Comparison of ENCODE assay signal across 7 cellular contexts in the genomic region with DNA sequence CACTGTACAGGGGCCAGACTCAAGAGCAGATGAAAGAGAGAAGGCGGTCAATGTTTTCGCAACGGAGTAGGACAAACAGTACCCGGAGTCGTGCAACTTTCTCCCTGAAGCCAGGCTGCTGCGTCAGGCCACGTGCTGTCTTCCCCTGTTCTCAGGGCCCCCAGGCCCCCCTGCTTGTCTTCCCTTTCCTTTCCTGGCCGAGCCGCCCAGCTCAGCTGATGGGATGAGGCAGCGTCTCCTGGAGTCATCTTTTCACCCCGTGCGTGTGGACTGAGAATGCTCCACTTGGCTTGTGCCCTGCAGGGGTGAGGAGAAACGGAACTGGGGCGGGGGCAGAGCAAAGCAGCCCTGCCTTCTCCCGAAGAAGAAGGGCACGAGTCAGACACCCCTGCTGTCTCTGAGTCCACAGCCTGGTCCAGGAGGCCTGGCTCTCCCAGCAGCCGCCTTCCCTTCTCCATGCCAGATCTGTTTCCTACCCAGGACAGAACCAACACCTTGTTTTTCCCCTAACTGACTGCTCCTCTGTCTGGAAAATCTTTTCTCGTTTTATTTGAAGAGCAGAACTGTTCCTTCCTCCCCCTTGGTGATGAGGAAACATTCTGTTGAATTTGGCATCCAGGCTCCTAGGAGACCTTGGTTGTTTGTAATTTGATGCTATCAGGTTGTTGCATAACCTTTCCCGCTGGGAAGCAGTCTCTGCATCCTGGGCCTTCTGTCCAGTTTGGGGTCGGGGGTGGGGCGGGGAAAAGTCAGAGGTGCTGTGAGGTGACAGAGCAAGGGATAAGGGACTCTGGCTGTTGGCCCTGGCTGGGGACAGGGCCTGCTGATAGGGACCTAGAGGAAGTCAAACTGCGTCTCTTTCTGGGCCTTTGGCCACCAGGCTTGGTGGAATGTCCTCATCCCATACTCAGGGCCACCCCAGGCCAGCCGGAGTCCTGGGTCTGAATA.
DNase-seq lines count a peak whose midpoint lies in the region; TF ChIP-seq lines count a peak whose summit lies in the region.

No MANE protein-coding gene starts in this region.

- peak overlapping the region; percentile 17 for H2AFZ ChIP-seq in hepatocyte

- no peak overlapping the region for H3K27ac Mint-ChIP-seq in activated naive CD8-positive, alpha-beta T cell treated with anti-CD3 and anti-CD28 coated beads for 36 hours

- H3K27me3 Mint-ChIP-seq in activated naive CD8-positive, alpha-beta T cell treated with anti-CD3 and anti-CD28 coated beads for 36 hours: no peaks in the 10 kb centered on the region

- peaks cover 6% of the 10 kb centered on the region for H3K4me1 Mint-ChIP-seq in activated naive CD8-positive, alpha-beta T cell treated with anti-CD3 and anti-CD28 coated beads for 36 hours

- H3K4me3 ChIP-seq in HUES48 (ENCODE audit: low read depth, low read length) (no peak overlapping the region), hepatocyte (no peak overlapping the region), retinal pigment epithelial cell (ENCODE audit: low read length) (no peak overlapping the region)

- 0 out of 2 replicates have a peak overlapping the region, but pooled peaks have one; percentile 9 for H3K9ac ChIP-seq in HUES48 (ENCODE audit: low read depth, low read length)

- DNase-seq in hepatocyte (ENCODE audit: low spot score) (peak; percentile 85), retinal pigment epithelial cell (ENCODE audit: low read depth) (peak; percentile 72)
- DNase-seq in stimulated activated naive CD4-positive, alpha-beta T cell (lab: John Stamatoyannopoulos, UW): no peak
- no peak for DNase-seq in activated T-cell treated with anti-CD3 and anti-CD28 coated beads, Interleukin-2, amount 50 U/mL, for 1 hour
- DNase-seq in activated naive CD8-positive, alpha-beta T cell treated with anti-CD3 and anti-CD28 coated beads for 36 hours: no peak

- no peaks in the 10 kb centered on the region for H3K9me3 Mint-ChIP-seq in activated naive CD8-positive, alpha-beta T cell treated with anti-CD3 and anti-CD28 coated beads for 36 hours

- no peaks in the 10 kb centered on the region for H3K79me2 ChIP-seq in hepatocyte

- H3K9me2 ChIP-seq in hepatocyte (replicated peaks; ENCODE audit: insufficient read depth): no peaks in the 10 kb centered on the region

- TF ChIP-seq CTCF in hepatocyte (IDR thresholded peaks at IDR 0.05; ENCODE audit: poor library complexity) (no peak), retinal pigment epithelial cell (conservative IDR thresholded peaks at IDR 0.05; ENCODE audit: low read depth, low read length) (no peak)

- H3K27me3 ChIP-seq in HUES48 (ENCODE audit: control insufficient read depth, insufficient read depth, low read length): no peaks in the 10 kb centered on the region
- no peaks in the 10 kb centered on the region for H3K27me3 ChIP-seq in hepatocyte

- H3K9me3 ChIP-seq in HUES48 (ENCODE audit: control insufficient read depth, insufficient read depth, low read length) (no peaks in the 10 kb centered on the region), hepatocyte (ENCODE audit: low read depth) (no peaks in the 10 kb centered on the region)

- H3K27ac ChIP-seq in HUES48 (ENCODE audit: low read depth, low read length): peak overlapping the region; percentile 80
- H3K27ac ChIP-seq in angular gyrus (ENCODE audit: low read depth, low read length): peak overlapping the region; percentile 81
- peak overlapping the region; percentile 94 for H3K27ac ChIP-seq in hepatocyte

- peaks cover 14% of the 10 kb centered on the region for H3K4me1 ChIP-seq in HUES48 (ENCODE audit: control insufficient read depth, insufficient read depth, low read length)
- H3K4me1 ChIP-seq in hepatocyte (ENCODE audit: insufficient read depth): peaks cover 16% of the 10 kb centered on the region

- H3K4me2 ChIP-seq in hepatocyte: peak overlapping the region; percentile 65

- H4K20me1 ChIP-seq in hepatocyte (ENCODE audit: insufficient read depth, poor library complexity, severe bottlenecking): no peaks in the 10 kb centered on the region

- H3K36me3 ChIP-seq in HUES48 (ENCODE audit: control insufficient read depth, insufficient read depth, low read length) (no peaks in the 10 kb centered on the region), hepatocyte (replicated peaks; ENCODE audit: insufficient read depth, low read depth) (no peaks in the 10 kb centered on the region)

- H3K4me3 Mint-ChIP-seq in activated naive CD8-positive, alpha-beta T cell treated with anti-CD3 and anti-CD28 coated beads for 36 hours: no peak overlapping the region

- 31% methylated on average over 20 of the region's 23 CpGs for WGBS in hepatocyte (ENCODE audit: low lambda C conversion rate, missing lambda C conversion rate)

- H3K36me3 Mint-ChIP-seq in activated naive CD8-positive, alpha-beta T cell treated with anti-CD3 and anti-CD28 coated beads for 36 hours: no peaks in the 10 kb centered on the region

Comparison
In these comparisons a context has a peak if more than half of its experiments do, and no peak if none do; other contexts are left out.
1. DNase-seq: peak in hepatocyte (single experiment) and retinal pigment epithelial cell (single experiment); none in stimulated activated naive CD4-positive, alpha-beta T cell (0 of 6), activated T-cell treated with anti-CD3 and anti-CD28 coated beads, Interleukin-2, amount 50 U/mL, for 1 hour (single experiment) and activated naive CD8-positive, alpha-beta T cell treated with anti-CD3 and anti-CD28 coated beads for 36 hours (single experiment).
2. Peak in every context shown above with its lines, with median percentiles within 50 percentile points of each other: H3K27ac ChIP-seq.